20 cellular contexts compared by ENCODE assay signal in the genomic region with DNA sequence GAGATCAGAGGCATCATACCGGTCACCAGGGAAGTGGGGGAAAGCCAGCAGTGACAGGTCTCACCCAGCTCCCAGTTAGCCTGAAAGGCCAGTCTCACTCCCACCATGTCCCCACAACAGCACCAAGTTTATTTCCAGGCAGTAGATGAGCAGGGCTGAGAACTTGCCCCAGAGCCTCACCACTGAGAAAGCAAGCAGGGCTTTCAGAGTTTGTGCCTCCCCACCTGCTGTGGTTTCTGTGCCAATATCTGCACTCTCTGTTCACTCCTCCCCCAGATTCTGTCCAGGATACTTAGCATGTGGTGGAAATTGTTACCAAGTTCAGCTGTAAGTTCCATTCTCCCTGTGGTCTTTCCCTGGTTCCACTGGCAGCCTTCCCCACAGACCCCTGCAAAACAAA.
"Had no signal": no experiment of that assay in that cellular context is flagged by ENCODE, and none has a peak within 500 bp of the region (broad histone marks: within the 10 kb centered on the region; RNA-seq: fewer than 3 reads in every experiment).

No MANE protein-coding gene starts in this region.

- H3K4me1 Mint-ChIP-seq: activated naive CD4-positive, alpha-beta T cell treated with anti-CD3 and anti-CD28 coated beads, Interleukin-2, amount 50 U/mL, for 24 hours had no signal

- H3K27me3 ChIP-seq: breast epithelium had no signal

- ATAC-seq: activated CD8-positive, alpha-beta T cell treated with anti-CD3 and anti-CD28 coated beads, Interleukin-2, amount 10 ng/mL, durations not matched to agents 7 days and 5 days; WTC11 had no signal

- H3K4me1 ChIP-seq: breast epithelium had no signal

- H3K27ac ChIP-seq: breast epithelium, PC-9 had no signal

- DNase-seq: activated CD4-positive, alpha-beta T cell treated with anti-CD3 and anti-CD28 coated beads for 48 hours; activated CD4-positive, alpha-beta T cell treated with anti-CD3 and anti-CD28 coated beads, Interleukin-2, amount 50 U/mL, for 4 hours; activated CD4-positive, CD25-positive, alpha-beta regulatory T cell treated with anti-CD3 and anti-CD28 coated beads, Interleukin-2, amount 50 U/mL, for 72 hours; activated CD8-positive, alpha-beta memory T cell treated with anti-CD3 and anti-CD28 coated beads, Interleukin-2, amount 50 U/mL, for 48 hours; activated CD8-positive, alpha-beta T cell treated with anti-CD3 and anti-CD28 coated beads, Interleukin-2, amount 10 ng/mL, durations not matched to agents 7 days and 5 days; activated T-cell treated with anti-CD3 and anti-CD28 coated beads, Interleukin-2, amount 50 U/mL, for 1 hour; aorta; caudate nucleus; NCI-H1092 treated with DMSO at 0.1 percent for 48 hours; NCI-H1436; NCI-H1694 treated with DMSO at 0.1 percent for 48 hours; NCI-H2029 treated with DMSO at 0.1 percent for 48 hours; NCI-H345; NCI-H524; PC-9; SHP77 treated with DMSO at 0.1 percent for 48 hours had no signal

- H3K27me3 Mint-ChIP-seq: activated naive CD4-positive, alpha-beta T cell treated with anti-CD3 and anti-CD28 coated beads, Interleukin-2, amount 50 U/mL, for 24 hours had no signal

- H2AFZ ChIP-seq: PC-9 had no signal

- H3K4me2 ChIP-seq: PC-9 had no signal

- H3K36me3 ChIP-seq: breast epithelium had no signal

- H3K4me3 Mint-ChIP-seq: activated CD8-positive, alpha-beta T cell treated with anti-CD3 and anti-CD28 coated beads, Interleukin-2, amount 10 ng/mL, durations not matched to agents 7 days and 5 days; activated naive CD4-positive, alpha-beta T cell treated with anti-CD3 and anti-CD28 coated beads, Interleukin-2, amount 50 U/mL, for 24 hours; T-helper 1 cell treated with Interleukin-12 subunit alpha and Interleukin-12 subunit beta and Interleukin-4 antibody, amounts not matched to agents 30 μg/mL and 1 μg/mL, for 36 hours; WTC11 had no signal

- H3K36me3 Mint-ChIP-seq: activated naive CD4-positive, alpha-beta T cell treated with anti-CD3 and anti-CD28 coated beads, Interleukin-2, amount 50 U/mL, for 24 hours had no signal

- H3K27ac Mint-ChIP-seq: activated CD8-positive, alpha-beta T cell treated with anti-CD3 and anti-CD28 coated beads, Interleukin-2, amount 10 ng/mL, durations not matched to agents 7 days and 5 days; activated naive CD4-positive, alpha-beta T cell treated with anti-CD3 and anti-CD28 coated beads, Interleukin-2, amount 50 U/mL, for 24 hours; T-helper 1 cell treated with Interleukin-12 subunit alpha and Interleukin-12 subunit beta and Interleukin-4 antibody, amounts not matched to agents 30 μg/mL and 1 μg/mL, for 36 hours; WTC11 had no signal

- H3K4me3 ChIP-seq: breast epithelium, PC-9 had no signal
